Comparison of ENCODE assay signal across 1 cellular context in the genomic region with DNA sequence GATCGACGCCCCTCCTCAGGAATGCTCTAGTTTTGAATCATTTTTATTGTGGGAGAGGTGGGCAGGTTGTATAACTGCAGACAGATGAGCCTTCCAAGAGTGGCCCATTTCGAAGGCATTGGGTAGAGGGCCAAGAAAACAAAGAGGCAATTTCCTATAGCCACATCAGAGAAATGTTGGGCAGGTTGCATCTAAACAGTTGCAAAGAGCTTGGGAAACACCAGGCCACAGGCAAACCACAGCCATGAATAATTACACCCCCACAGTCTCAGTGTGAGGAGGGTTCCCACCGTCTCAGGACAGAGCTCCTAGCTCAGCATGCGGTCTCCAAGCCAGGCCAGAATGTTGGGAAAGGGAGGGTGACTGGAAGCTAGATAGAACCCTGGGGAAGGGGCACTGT.
A peak's percentile ranks its signal among the peaks of the same experiment; 100 is the strongest.
TF ChIP-seq lines count a peak whose summit lies in the region.

No MANE protein-coding gene starts in this region.

TF ChIP-seq in GM12878, 131 proteins besides CTCF, POLR2A, EP300 and RAD21 (continued from another document):
- TF ChIP-seq, protein P1, sequence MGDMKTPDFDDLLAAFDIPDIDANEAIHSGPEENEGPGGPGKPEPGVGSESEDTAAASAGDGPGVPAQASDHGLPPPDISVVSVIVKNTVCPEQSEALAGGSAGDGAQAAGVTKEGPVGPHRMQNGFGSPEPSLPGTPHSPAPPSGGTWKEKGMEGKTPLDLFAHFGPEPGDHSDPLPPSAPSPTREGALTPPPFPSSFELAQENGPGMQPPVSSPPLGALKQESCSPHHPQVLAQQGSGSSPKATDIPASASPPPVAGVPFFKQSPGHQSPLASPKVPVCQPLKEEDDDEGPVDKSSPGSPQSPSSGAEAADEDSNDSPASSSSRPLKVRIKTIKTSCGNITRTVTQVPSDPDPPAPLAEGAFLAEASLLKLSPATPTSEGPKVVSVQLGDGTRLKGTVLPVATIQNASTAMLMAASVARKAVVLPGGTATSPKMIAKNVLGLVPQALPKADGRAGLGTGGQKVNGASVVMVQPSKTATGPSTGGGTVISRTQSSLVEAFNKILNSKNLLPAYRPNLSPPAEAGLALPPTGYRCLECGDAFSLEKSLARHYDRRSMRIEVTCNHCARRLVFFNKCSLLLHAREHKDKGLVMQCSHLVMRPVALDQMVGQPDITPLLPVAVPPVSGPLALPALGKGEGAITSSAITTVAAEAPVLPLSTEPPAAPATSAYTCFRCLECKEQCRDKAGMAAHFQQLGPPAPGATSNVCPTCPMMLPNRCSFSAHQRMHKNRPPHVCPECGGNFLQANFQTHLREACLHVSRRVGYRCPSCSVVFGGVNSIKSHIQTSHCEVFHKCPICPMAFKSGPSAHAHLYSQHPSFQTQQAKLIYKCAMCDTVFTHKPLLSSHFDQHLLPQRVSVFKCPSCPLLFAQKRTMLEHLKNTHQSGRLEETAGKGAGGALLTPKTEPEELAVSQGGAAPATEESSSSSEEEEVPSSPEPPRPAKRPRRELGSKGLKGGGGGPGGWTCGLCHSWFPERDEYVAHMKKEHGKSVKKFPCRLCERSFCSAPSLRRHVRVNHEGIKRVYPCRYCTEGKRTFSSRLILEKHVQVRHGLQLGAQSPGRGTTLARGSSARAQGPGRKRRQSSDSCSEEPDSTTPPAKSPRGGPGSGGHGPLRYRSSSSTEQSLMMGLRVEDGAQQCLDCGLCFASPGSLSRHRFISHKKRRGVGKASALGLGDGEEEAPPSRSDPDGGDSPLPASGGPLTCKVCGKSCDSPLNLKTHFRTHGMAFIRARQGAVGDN (IDR thresholded peaks at IDR 0.05) = no peak
- TF ChIP-seq KLF5 (IDR thresholded peaks at IDR 0.05; ENCODE audit: partially characterized antibody) (no peak), CREM (IDR thresholded peaks at IDR 0.05; ENCODE audit: low read depth) (no peak), ATF7 (IDR thresholded peaks at IDR 0.05; ENCODE audit: low read depth) (no peak), HCFC1 (IDR thresholded peaks at IDR 0.05; ENCODE audit: low read length) (no peak), NR2C1 (IDR thresholded peaks at IDR 0.05) (no peak), CBFB (IDR thresholded peaks at IDR 0.05; ENCODE audit: low read depth) (peak; percentile 35; the same call in 1 of the 2 replicates), SREBF1 (IDR thresholded peaks at IDR 0.05; ENCODE audit: low read length) (no peak), EED (IDR thresholded peaks at IDR 0.05; ENCODE audit: low read depth) (no peak), TBL1XR1 (IDR thresholded peaks at IDR 0.05; ENCODE audit: low read depth, low read length) (no peak), RB1 (IDR thresholded peaks at IDR 0.05; ENCODE audit: borderline replicate concordance) (no peak), LARP7 (IDR thresholded peaks at IDR 0.05) (no peak), RELA (IDR thresholded peaks at IDR 0.05; ENCODE audit: borderline replicate concordance, partially characterized antibody) (no peak), EGR1 (IDR thresholded peaks at IDR 0.05; ENCODE audit: borderline replicate concordance in 1 of 2, low read depth in 2 of 2, low read length in 2 of 2) (no peak), YBX1 (IDR thresholded peaks at IDR 0.05) (no peak), TCF3 (IDR thresholded peaks at IDR 0.05; ENCODE audit: borderline replicate concordance, insufficient read depth, low read depth, low read length) (no peak), ZNF274 (IDR thresholded peaks at IDR 0.05; ENCODE audit: insufficient read depth, insufficient read length) (no peak), TCF7 (IDR thresholded peaks at IDR 0.05; ENCODE audit: borderline replicate concordance) (peak; percentile 52; the same call in 1 of the 2 replicates), MTA3 (IDR thresholded peaks at IDR 0.05; ENCODE audit: borderline replicate concordance, low read length) (no peak), NFYA (IDR thresholded peaks at IDR 0.05; ENCODE audit: borderline replicate concordance, low read depth, low read length) (no peak), SRF (IDR thresholded peaks at IDR 0.05; ENCODE audit: low read depth in 2 of 2, low read length in 2 of 2) (no peak), IKZF2 (IDR thresholded peaks at IDR 0.05) (peak; percentile 32 to 39; a peak in 3 of 4 replicates), WRNIP1 (IDR thresholded peaks at IDR 0.05; ENCODE audit: borderline replicate concordance, low read depth, low read length) (no peak), KAT2A (conservative IDR thresholded peaks at IDR 0.05; ENCODE audit: control insufficient read depth, low read depth, low read length) (no peak), FOXK2 (IDR thresholded peaks at IDR 0.05) (no peak), NFXL1 (IDR thresholded peaks at IDR 0.05; ENCODE audit: borderline replicate concordance) (no peak), RUNX3 (IDR thresholded peaks at IDR 0.05; ENCODE audit: low read length) (peak; percentile 93), MEF2A (IDR thresholded peaks at IDR 0.05; ENCODE audit: insufficient read depth, low read depth, low read length) (no peak), NR2F1 (conservative IDR thresholded peaks at IDR 0.05) (0 out of 2 replicates have a peak, but pooled peaks have one; percentile 19), RAD51 (IDR thresholded peaks at IDR 0.05) (no peak)
- TF ChIP-seq, protein P2, sequence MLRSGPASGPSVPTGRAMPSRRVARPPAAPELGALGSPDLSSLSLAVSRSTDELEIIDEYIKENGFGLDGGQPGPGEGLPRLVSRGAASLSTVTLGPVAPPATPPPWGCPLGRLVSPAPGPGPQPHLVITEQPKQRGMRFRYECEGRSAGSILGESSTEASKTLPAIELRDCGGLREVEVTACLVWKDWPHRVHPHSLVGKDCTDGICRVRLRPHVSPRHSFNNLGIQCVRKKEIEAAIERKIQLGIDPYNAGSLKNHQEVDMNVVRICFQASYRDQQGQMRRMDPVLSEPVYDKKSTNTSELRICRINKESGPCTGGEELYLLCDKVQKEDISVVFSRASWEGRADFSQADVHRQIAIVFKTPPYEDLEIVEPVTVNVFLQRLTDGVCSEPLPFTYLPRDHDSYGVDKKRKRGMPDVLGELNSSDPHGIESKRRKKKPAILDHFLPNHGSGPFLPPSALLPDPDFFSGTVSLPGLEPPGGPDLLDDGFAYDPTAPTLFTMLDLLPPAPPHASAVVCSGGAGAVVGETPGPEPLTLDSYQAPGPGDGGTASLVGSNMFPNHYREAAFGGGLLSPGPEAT (IDR thresholded peaks at IDR 0.05; ENCODE audit: low read depth) = no peak
- TF ChIP-seq, protein P3, sequence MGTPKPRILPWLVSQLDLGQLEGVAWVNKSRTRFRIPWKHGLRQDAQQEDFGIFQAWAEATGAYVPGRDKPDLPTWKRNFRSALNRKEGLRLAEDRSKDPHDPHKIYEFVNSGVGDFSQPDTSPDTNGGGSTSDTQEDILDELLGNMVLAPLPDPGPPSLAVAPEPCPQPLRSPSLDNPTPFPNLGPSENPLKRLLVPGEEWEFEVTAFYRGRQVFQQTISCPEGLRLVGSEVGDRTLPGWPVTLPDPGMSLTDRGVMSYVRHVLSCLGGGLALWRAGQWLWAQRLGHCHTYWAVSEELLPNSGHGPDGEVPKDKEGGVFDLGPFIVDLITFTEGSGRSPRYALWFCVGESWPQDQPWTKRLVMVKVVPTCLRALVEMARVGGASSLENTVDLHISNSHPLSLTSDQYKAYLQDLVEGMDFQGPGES (IDR thresholded peaks at IDR 0.05) = no peak
- TF ChIP-seq, protein P4, sequence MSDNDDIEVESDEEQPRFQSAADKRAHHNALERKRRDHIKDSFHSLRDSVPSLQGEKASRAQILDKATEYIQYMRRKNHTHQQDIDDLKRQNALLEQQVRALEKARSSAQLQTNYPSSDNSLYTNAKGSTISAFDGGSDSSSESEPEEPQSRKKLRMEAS (IDR thresholded peaks at IDR 0.05; ENCODE audit: low read depth, low read length) = no peak
- TF ChIP-seq, protein P5, sequence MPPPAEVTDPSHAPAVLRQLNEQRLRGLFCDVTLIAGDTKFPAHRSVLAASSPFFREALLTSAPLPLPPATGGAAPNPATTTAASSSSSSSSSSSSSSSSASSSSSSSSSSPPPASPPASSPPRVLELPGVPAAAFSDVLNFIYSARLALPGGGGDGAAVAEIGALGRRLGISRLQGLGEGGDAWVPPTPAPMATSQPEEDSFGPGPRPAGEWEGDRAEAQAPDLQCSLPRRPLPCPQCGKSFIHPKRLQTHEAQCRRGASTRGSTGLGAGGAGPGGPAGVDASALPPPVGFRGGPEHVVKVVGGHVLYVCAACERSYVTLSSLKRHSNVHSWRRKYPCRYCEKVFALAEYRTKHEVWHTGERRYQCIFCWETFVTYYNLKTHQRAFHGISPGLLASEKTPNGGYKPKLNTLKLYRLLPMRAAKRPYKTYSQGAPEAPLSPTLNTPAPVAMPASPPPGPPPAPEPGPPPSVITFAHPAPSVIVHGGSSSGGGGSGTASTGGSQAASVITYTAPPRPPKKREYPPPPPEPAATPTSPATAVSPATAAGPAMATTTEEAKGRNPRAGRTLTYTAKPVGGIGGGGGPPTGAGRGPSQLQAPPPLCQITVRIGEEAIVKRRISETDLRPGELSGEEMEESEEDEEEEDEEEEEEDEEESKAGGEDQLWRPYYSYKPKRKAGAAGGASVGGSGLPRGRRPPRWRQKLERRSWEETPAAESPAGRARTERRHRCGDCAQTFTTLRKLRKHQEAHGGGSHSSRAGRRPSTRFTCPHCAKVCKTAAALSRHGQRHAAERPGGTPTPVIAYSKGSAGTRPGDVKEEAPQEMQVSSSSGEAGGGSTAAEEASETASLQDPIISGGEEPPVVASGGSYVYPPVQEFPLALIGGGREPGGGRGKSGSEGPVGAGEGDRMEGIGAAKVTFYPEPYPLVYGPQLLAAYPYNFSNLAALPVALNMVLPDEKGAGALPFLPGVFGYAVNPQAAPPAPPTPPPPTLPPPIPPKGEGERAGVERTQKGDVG (CRISPR knock-in tag; IDR thresholded peaks at IDR 0.05) = no peak
- TF ChIP-seq, protein P6, sequence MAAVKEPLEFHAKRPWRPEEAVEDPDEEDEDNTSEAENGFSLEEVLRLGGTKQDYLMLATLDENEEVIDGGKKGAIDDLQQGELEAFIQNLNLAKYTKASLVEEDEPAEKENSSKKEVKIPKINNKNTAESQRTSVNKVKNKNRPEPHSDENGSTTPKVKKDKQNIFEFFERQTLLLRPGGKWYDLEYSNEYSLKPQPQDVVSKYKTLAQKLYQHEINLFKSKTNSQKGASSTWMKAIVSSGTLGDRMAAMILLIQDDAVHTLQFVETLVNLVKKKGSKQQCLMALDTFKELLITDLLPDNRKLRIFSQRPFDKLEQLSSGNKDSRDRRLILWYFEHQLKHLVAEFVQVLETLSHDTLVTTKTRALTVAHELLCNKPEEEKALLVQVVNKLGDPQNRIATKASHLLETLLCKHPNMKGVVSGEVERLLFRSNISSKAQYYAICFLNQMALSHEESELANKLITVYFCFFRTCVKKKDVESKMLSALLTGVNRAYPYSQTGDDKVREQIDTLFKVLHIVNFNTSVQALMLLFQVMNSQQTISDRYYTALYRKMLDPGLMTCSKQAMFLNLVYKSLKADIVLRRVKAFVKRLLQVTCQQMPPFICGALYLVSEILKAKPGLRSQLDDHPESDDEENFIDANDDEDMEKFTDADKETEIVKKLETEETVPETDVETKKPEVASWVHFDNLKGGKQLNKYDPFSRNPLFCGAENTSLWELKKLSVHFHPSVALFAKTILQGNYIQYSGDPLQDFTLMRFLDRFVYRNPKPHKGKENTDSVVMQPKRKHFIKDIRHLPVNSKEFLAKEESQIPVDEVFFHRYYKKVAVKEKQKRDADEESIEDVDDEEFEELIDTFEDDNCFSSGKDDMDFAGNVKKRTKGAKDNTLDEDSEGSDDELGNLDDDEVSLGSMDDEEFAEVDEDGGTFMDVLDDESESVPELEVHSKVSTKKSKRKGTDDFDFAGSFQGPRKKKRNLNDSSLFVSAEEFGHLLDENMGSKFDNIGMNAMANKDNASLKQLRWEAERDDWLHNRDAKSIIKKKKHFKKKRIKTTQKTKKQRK (IDR thresholded peaks at IDR 0.05; ENCODE audit: low read depth, low read length) = no peak
- TF ChIP-seq, protein P7, sequence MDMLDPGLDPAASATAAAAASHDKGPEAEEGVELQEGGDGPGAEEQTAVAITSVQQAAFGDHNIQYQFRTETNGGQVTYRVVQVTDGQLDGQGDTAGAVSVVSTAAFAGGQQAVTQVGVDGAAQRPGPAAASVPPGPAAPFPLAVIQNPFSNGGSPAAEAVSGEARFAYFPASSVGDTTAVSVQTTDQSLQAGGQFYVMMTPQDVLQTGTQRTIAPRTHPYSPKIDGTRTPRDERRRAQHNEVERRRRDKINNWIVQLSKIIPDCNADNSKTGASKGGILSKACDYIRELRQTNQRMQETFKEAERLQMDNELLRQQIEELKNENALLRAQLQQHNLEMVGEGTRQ (IDR thresholded peaks at IDR 0.05; ENCODE audit: borderline replicate concordance, low read depth, low read length) = no peak
- TF ChIP-seq, protein P8, sequence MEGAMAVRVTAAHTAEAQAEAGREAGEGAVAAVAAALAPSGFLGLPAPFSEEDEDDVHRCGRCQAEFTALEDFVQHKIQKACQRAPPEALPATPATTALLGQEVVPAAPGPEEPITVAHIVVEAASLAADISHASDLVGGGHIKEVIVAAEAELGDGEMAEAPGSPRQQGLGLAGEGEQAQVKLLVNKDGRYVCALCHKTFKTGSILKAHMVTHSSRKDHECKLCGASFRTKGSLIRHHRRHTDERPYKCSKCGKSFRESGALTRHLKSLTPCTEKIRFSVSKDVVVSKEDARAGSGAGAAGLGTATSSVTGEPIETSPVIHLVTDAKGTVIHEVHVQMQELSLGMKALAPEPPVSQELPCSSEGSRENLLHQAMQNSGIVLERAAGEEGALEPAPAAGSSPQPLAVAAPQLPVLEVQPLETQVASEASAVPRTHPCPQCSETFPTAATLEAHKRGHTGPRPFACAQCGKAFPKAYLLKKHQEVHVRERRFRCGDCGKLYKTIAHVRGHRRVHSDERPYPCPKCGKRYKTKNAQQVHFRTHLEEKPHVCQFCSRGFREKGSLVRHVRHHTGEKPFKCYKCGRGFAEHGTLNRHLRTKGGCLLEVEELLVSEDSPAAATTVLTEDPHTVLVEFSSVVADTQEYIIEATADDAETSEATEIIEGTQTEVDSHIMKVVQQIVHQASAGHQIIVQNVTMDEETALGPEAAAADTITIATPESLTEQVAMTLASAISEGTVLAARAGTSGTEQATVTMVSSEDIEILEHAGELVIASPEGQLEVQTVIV (IDR thresholded peaks at IDR 0.05; ENCODE audit: borderline replicate concordance, partially characterized antibody) = no peak
- TF ChIP-seq, protein P9, sequence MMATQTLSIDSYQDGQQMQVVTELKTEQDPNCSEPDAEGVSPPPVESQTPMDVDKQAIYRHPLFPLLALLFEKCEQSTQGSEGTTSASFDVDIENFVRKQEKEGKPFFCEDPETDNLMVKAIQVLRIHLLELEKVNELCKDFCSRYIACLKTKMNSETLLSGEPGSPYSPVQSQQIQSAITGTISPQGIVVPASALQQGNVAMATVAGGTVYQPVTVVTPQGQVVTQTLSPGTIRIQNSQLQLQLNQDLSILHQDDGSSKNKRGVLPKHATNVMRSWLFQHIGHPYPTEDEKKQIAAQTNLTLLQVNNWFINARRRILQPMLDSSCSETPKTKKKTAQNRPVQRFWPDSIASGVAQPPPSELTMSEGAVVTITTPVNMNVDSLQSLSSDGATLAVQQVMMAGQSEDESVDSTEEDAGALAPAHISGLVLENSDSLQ (IDR thresholded peaks at IDR 0.05) = no peak
- TF ChIP-seq, protein P10, sequence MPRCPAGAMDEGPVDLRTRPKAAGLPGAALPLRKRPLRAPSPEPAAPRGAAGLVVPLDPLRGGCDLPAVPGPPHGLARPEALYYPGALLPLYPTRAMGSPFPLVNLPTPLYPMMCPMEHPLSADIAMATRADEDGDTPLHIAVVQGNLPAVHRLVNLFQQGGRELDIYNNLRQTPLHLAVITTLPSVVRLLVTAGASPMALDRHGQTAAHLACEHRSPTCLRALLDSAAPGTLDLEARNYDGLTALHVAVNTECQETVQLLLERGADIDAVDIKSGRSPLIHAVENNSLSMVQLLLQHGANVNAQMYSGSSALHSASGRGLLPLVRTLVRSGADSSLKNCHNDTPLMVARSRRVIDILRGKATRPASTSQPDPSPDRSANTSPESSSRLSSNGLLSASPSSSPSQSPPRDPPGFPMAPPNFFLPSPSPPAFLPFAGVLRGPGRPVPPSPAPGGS (IDR thresholded peaks at IDR 0.05; ENCODE audit: borderline replicate concordance, insufficient read depth, low read depth, low read length, poor library complexity, severe bottlenecking) = no peak
